Comparison of ENCODE assay signal across 15 cellular contexts in genomic region chr3:52290596-52291507, GRCh38. TPM values are rescaled to one million over a fixed set of nuclear protein-coding genes. Genes with fewer than 3 reads are reported as not detected.
DNase-seq lines count a peak whose midpoint lies in the region; ATAC-seq and TF ChIP-seq lines count a peak whose summit lies in the region.
"Had no signal": no experiment of that assay in that cellular context is flagged by ENCODE, and none has a peak within 500 bp of the region (broad histone marks: within the 10 kb centered on the region; RNA-seq: fewer than 3 reads in every experiment).

No MANE protein-coding gene starts in this region.

- TF ChIP-seq CTCF in type B pancreatic cell (conservative IDR thresholded peaks at IDR 0.05): no peak

- peaks cover 40% of the 10 kb centered on the region for H3K4me1 Mint-ChIP-seq in activated CD8-positive, alpha-beta memory T cell treated with anti-CD3 and anti-CD28 coated beads, Interleukin-2, amount 10 ng/mL, durations not matched to agents 7 days and 5 days
- H3K4me1 Mint-ChIP-seq in central memory CD8-positive, alpha-beta T cell: peaks cover 30% of the 10 kb centered on the region
- H3K4me1 Mint-ChIP-seq in type B pancreatic cell (ENCODE audit: unreplicated experiment): peaks cover 18% of the 10 kb centered on the region

- DNase-seq in activated CD8-positive, alpha-beta memory T cell treated with anti-CD3 and anti-CD28 coated beads, Interleukin-2, amount 10 ng/mL, durations not matched to agents 7 days and 5 days: no peak
- no peak for DNase-seq in activated CD8-positive, alpha-beta memory T cell treated with anti-CD3 and anti-CD28 coated beads for 24 hours
- no peak for DNase-seq in central memory CD8-positive, alpha-beta T cell (ENCODE audit: low spot score in 2 of 2)
- no peak for DNase-seq in type B pancreatic cell (ENCODE audit: extremely low spot score, unreplicated experiment)
- no peak for DNase-seq in caudate nucleus (lab: John Stamatoyannopoulos, UW)
- DNase-seq: activated effector memory CD4-positive, alpha-beta T cell treated with Interleukin-2 at 50 U/mL for 16 hours; esophagus squamous epithelium; HCEC 1CT; mesendoderm; NCI-H446 treated with DMSO at 0.1 percent for 48 hours; SHP77 had no signal

- H3K4me3 ChIP-seq in mucosa of rectum (ENCODE audit: low read length in 2 of 2): peak overlapping the region; percentile 38 to 53
- H3K4me3 ChIP-seq: esophagus squamous epithelium, tibial artery had no signal

- no peaks in the 10 kb centered on the region for H3K27me3 ChIP-seq in mucosa of rectum (ENCODE audit: control insufficient read depth in 2 of 2, insufficient read depth in 2 of 2, low read length in 2 of 2)
- H3K27me3 ChIP-seq: esophagus squamous epithelium, tibial artery had no signal

- H3K27ac ChIP-seq in mucosa of rectum (ENCODE audit: low read depth in 2 of 2, low read length in 2 of 2) (peak overlapping the region in 1 of 2 donors; percentile 100), caudate nucleus (ENCODE audit: low read depth, low read length) (no peak overlapping the region)
- H3K27ac ChIP-seq: esophagus squamous epithelium, tibial artery had no signal

- peaks cover 12 to 36% of the 10 kb centered on the region in 2 donors for H3K36me3 ChIP-seq in mucosa of rectum (ENCODE audit: control insufficient read depth in 2 of 2, insufficient read depth in 2 of 2, low read length in 2 of 2)

- no peak for ATAC-seq in activated CD8-positive, alpha-beta memory T cell treated with anti-CD3 and anti-CD28 coated beads, Interleukin-2, amount 10 ng/mL, durations not matched to agents 7 days and 5 days
- ATAC-seq in central memory CD8-positive, alpha-beta T cell (replicated peaks; ENCODE audit: extremely low read depth, poor library complexity, severe bottlenecking): no peak
- ATAC-seq in GM19452 (IDR thresholded peaks at IDR 0.05; ENCODE audit: unreplicated experiment) (no peak), HG02885 (IDR thresholded peaks at IDR 0.05; ENCODE audit: poor library complexity, unreplicated experiment) (no peak)

- peak overlapping the region; percentile 21 to 52 for H3K9ac ChIP-seq in mucosa of rectum (ENCODE audit: low read depth in 1 of 2, low read length in 2 of 2)

- CTCF ChIA-PET in activated CD8-positive, alpha-beta memory T cell treated with anti-CD3 and anti-CD28 coated beads, Interleukin-2, amount 10 ng/mL, durations not matched to agents 7 days and 5 days (lab: Charles Lee): interaction anchor here (1.0 to 6.7 kb wide), 9 partner anchors 12 to 155 kb away, joined by 3 to 64 read pairs (median 9); partner anchors contain the start of genes SEMA3G, TWF2 and WDR82

- H3K4me3 Mint-ChIP-seq in activated CD8-positive, alpha-beta memory T cell treated with anti-CD3 and anti-CD28 coated beads, Interleukin-2, amount 10 ng/mL, durations not matched to agents 7 days and 5 days: no peak overlapping the region
- H3K4me3 Mint-ChIP-seq in central memory CD8-positive, alpha-beta T cell: no peak overlapping the region
- peak overlapping the region; percentile 86 for H3K4me3 Mint-ChIP-seq in type B pancreatic cell

- H3K36me3 Mint-ChIP-seq in activated CD8-positive, alpha-beta memory T cell treated with anti-CD3 and anti-CD28 coated beads, Interleukin-2, amount 10 ng/mL, durations not matched to agents 7 days and 5 days: no peaks in the 10 kb centered on the region
- peaks cover 27% of the 10 kb centered on the region for H3K36me3 Mint-ChIP-seq in central memory CD8-positive, alpha-beta T cell (ENCODE audit: insufficient read depth)
- H3K36me3 Mint-ChIP-seq in type B pancreatic cell: no peaks in the 10 kb centered on the region

- peak overlapping the region; percentile 76 for H3K27ac Mint-ChIP-seq in activated CD8-positive, alpha-beta memory T cell treated with anti-CD3 and anti-CD28 coated beads, Interleukin-2, amount 10 ng/mL, durations not matched to agents 7 days and 5 days
- H3K27ac Mint-ChIP-seq in central memory CD8-positive, alpha-beta T cell (ENCODE audit: low read depth): peak overlapping the region; percentile 5
- H3K27ac Mint-ChIP-seq in type B pancreatic cell: peak overlapping the region; percentile 80

- H3K9me3 ChIP-seq in mucosa of rectum (ENCODE audit: control insufficient read depth in 2 of 2, low read length in 2 of 2): no peaks in the 10 kb centered on the region
- H3K9me3 ChIP-seq: esophagus squamous epithelium, tibial artery had no signal

- H3K4me1 ChIP-seq in mucosa of rectum (ENCODE audit: control insufficient read depth in 2 of 2, insufficient read depth in 2 of 2, low read length in 2 of 2): peaks cover 39 to 41% of the 10 kb centered on the region in 2 donors

- no peaks in the 10 kb centered on the region for H3K27me3 Mint-ChIP-seq in activated CD8-positive, alpha-beta memory T cell treated with anti-CD3 and anti-CD28 coated beads, Interleukin-2, amount 10 ng/mL, durations not matched to agents 7 days and 5 days
- H3K27me3 Mint-ChIP-seq in central memory CD8-positive, alpha-beta T cell: no peaks in the 10 kb centered on the region
- no peaks in the 10 kb centered on the region for H3K27me3 Mint-ChIP-seq in type B pancreatic cell

- no peaks in the 10 kb centered on the region for H3K9me3 Mint-ChIP-seq in activated CD8-positive, alpha-beta memory T cell treated with anti-CD3 and anti-CD28 coated beads, Interleukin-2, amount 10 ng/mL, durations not matched to agents 7 days and 5 days (ENCODE audit: low read depth)
- H3K9me3 Mint-ChIP-seq in central memory CD8-positive, alpha-beta T cell: no peaks in the 10 kb centered on the region
- no peaks in the 10 kb centered on the region for H3K9me3 Mint-ChIP-seq in type B pancreatic cell

RNA-seq across cellular contexts. Expression of gene GLYCTK, which starts 3.2 kb away (rescaled TPM):
- 10 to 100 TPM; 23.2 to 29.4 TPM for total RNA-seq in activated CD8-positive, alpha-beta memory T cell treated with anti-CD3 and anti-CD28 coated beads, Interleukin-2, amount 10 ng/mL, durations not matched to agents 7 days and 5 days
- total RNA-seq in type B pancreatic cell (ENCODE audit: low replicate concordance): 29.7 and 50.5 TPM in 2 replicates

RNA-seq across cellular contexts. Expression of gene WDR82, which starts 12.4 kb away (rescaled TPM):
- 100 to 1,000 TPM; 114 to 132 TPM for total RNA-seq in activated CD8-positive, alpha-beta memory T cell treated with anti-CD3 and anti-CD28 coated beads, Interleukin-2, amount 10 ng/mL, durations not matched to agents 7 days and 5 days
- total RNA-seq in type B pancreatic cell (ENCODE audit: low replicate concordance): 74.2 and 96.8 TPM in 2 replicates

RNA-seq across cellular contexts. Expression of gene DNAH1, which starts 25.3 kb away (rescaled TPM):
- 10 to 100 TPM; 13.9 to 26.5 TPM for total RNA-seq in activated CD8-positive, alpha-beta memory T cell treated with anti-CD3 and anti-CD28 coated beads, Interleukin-2, amount 10 ng/mL, durations not matched to agents 7 days and 5 days
- 2.6 and 7.3 TPM in 2 replicates for total RNA-seq in type B pancreatic cell (ENCODE audit: low replicate concordance)

RNA-seq across cellular contexts. Expression of gene PPM1M, which starts 45.3 kb away (rescaled TPM):
- total RNA-seq in activated CD8-positive, alpha-beta memory T cell treated with anti-CD3 and anti-CD28 coated beads, Interleukin-2, amount 10 ng/mL, durations not matched to agents 7 days and 5 days: 10 to 100 TPM; 91.1 to 94.1 TPM
- total RNA-seq in type B pancreatic cell (ENCODE audit: low replicate concordance): 5.2 and 8.0 TPM in 2 replicates

RNA-seq across cellular contexts. Expression of gene TWF2, which starts 51.9 kb away (rescaled TPM):
- 100 to 1,000 TPM; 110 to 131 TPM for total RNA-seq in activated CD8-positive, alpha-beta memory T cell treated with anti-CD3 and anti-CD28 coated beads, Interleukin-2, amount 10 ng/mL, durations not matched to agents 7 days and 5 days
- total RNA-seq in type B pancreatic cell (ENCODE audit: low replicate concordance): 33.7 and 39.3 TPM in 2 replicates

Comparison
In these comparisons a context has a peak if more than half of its experiments do, and no peak if none do; other contexts are left out.
1. H3K27ac Mint-ChIP-seq: peak in every context shown above with its lines; median percentile 80 in type B pancreatic cell; 76 in activated CD8-positive, alpha-beta memory T cell treated with anti-CD3 and anti-CD28 coated beads, Interleukin-2, amount 10 ng/mL, durations not matched to agents 7 days and 5 days; 5 in central memory CD8-positive, alpha-beta T cell.